In genomic region chr14:81710232-81710845, GRCh38 we compare ENCODE assay signal across 9 cellular contexts.
DNase-seq lines count a peak whose midpoint lies in the region; ATAC-seq, FAIRE-seq and TF ChIP-seq lines count a peak whose summit lies in the region.
"Had no signal": no experiment of that assay in that cellular context is flagged by ENCODE, and none has a peak within 500 bp of the region (broad histone marks: within the 10 kb centered on the region; RNA-seq: fewer than 3 reads in every experiment).

No MANE protein-coding gene starts in this region.

- intact Hi-C loops in head of caudate nucleus (cut with DNase I) = no loop called here
- intact Hi-C loops in testis (cut with DNase I; ENCODE audit: low total_unique reads) = no loop called here

- peak; percentile 9 for FAIRE-seq in GM12892 (lab: Jason Lieb, UNC)
- FAIRE-seq: colon had no signal

- no peak overlapping the region for H3K27ac ChIP-seq in testis

- no peaks in the 10 kb centered on the region for H3K27me3 ChIP-seq in testis
- no peaks in the 10 kb centered on the region for H3K27me3 ChIP-seq in H7 (ENCODE audit: control insufficient read depth, insufficient read depth, low read length)

- no peak for ATAC-seq in HG02588 (IDR thresholded peaks at IDR 0.05; ENCODE audit: unreplicated experiment)

- TF ChIP-seq CTCF in testis (IDR thresholded peaks at IDR 0.05) = peak in 2 of 3 experiments; percentile 41 to 44

- WGBS in testis, 2 donors = 59 to 60% methylated on average over 2 of the region's 2 CpGs

- peaks cover 3% of the 10 kb centered on the region for H3K4me1 ChIP-seq in testis

- H3K4me3 ChIP-seq in testis (no peak overlapping the region), H7 (ENCODE audit: insufficient read depth, low read depth, low read length) (no peak overlapping the region)

- peak; percentile 4 for DNase-seq in AG08396 (ENCODE audit: low spot score)
- no peak for DNase-seq in GM12892 (ENCODE audit: insufficient read length)
- DNase-seq in LoVo (ENCODE audit: low spot score) = peak; percentile 35
- peak; percentile 71 for DNase-seq in SK-N-DZ (ENCODE audit: low spot score)
- DNase-seq in head of caudate nucleus = peak in 23 of 42 donors; percentile 13 to 66 (median 33)
- peak; percentile 35 for DNase-seq in testis
- DNase-seq in H7 = no peak

- no peaks in the 10 kb centered on the region for H3K9me3 ChIP-seq in testis

- TF ChIP-seq POLR2A in GM12892 (IDR thresholded peaks at IDR 0.05; ENCODE audit: low read depth, low read length) = no peak
- no peak for TF ChIP-seq POLR2A in testis (IDR thresholded peaks at IDR 0.05)

- H3K36me3 ChIP-seq in testis (ENCODE audit: low read depth, missing control alignments) (no peaks in the 10 kb centered on the region), H7 (replicated peaks; ENCODE audit: control insufficient read depth, insufficient read depth, low read length) (no peaks in the 10 kb centered on the region)

Comparison
In these comparisons a context has a peak if more than half of its experiments do, and no peak if none do; other contexts are left out.
1. DNase-seq: peak in AG08396 (single experiment), LoVo (single experiment), SK-N-DZ (single experiment), head of caudate nucleus (23 of 42) and testis (single experiment); none in GM12892 (single experiment) and H7 (single experiment).